ENCODE assay signal across 21 cellular contexts in genomic region chr15:74157868-74158827, GRCh38. TPM values are rescaled to one million over a fixed set of nuclear protein-coding genes. Genes with fewer than 3 reads are reported as not detected.
A peak's percentile ranks its signal among the peaks of the same experiment; 100 is the strongest.
DNase-seq lines count a peak whose midpoint lies in the region; ATAC-seq, FAIRE-seq and TF ChIP-seq lines count a peak whose summit lies in the region.
"Had no signal": no experiment of that assay in that cellular context is flagged by ENCODE, and none has a peak within 500 bp of the region (broad histone marks: within the 10 kb centered on the region; RNA-seq: fewer than 3 reads in every experiment).

No MANE protein-coding gene starts in this region.

- H3K4me1 Mint-ChIP-seq in activated CD8-positive, alpha-beta memory T cell treated with anti-CD3 and anti-CD28 coated beads, Interleukin-2, amount 10 ng/mL, durations not matched to agents 7 days and 5 days, result peaks cover 41% of the 10 kb centered on the region
- H3K4me1 Mint-ChIP-seq: central memory CD8-positive, alpha-beta T cell had no signal

- H3K27me3 ChIP-seq in OCI-LY3 (ENCODE audit: low read depth, low read length) (peaks cover 38% of the 10 kb centered on the region), gastroesophageal sphincter (no peaks in the 10 kb centered on the region), sigmoid colon (no peaks in the 10 kb centered on the region), vagina (no peaks in the 10 kb centered on the region)
- H3K27me3 ChIP-seq: BE2C had no signal

- no peaks in the 10 kb centered on the region for H4K20me1 ChIP-seq in OCI-LY3 (ENCODE audit: insufficient read depth, low read length)

- no peaks in the 10 kb centered on the region for H3K36me3 Mint-ChIP-seq in activated CD8-positive, alpha-beta memory T cell treated with anti-CD3 and anti-CD28 coated beads, Interleukin-2, amount 10 ng/mL, durations not matched to agents 7 days and 5 days
- H3K36me3 Mint-ChIP-seq: T-cell had no signal

- TF ChIP-seq EP300 in gastroesophageal sphincter (IDR thresholded peaks at IDR 0.05) (no peak), sigmoid colon (IDR thresholded peaks at IDR 0.05) (no peak)

- TF ChIP-seq POLR2A in gastroesophageal sphincter (IDR thresholded peaks at IDR 0.05), result no peak
- TF ChIP-seq POLR2A in sigmoid colon (IDR thresholded peaks at IDR 0.05), result no peak
- TF ChIP-seq POLR2A in vagina (IDR thresholded peaks at IDR 0.05), result no peak

- H3K4me3 Mint-ChIP-seq in activated CD8-positive, alpha-beta memory T cell treated with anti-CD3 and anti-CD28 coated beads, Interleukin-2, amount 10 ng/mL, durations not matched to agents 7 days and 5 days, result no peak overlapping the region
- H3K4me3 Mint-ChIP-seq: central memory CD8-positive, alpha-beta T cell; effector memory CD8-positive, alpha-beta T cell; T-cell had no signal

- H3K27ac ChIP-seq in OCI-LY3 (ENCODE audit: low read length), result no peak overlapping the region
- peak overlapping the region in 3 of 4 donors; percentile 17 to 61 (median 60) for H3K27ac ChIP-seq in gastroesophageal sphincter
- H3K27ac ChIP-seq in sigmoid colon, result peak overlapping the region in 3 of 4 donors; percentile 33 to 64 (median 47)
- H3K27ac ChIP-seq in vagina, result no peak overlapping the region
- H3K27ac ChIP-seq: left lung had no signal

- peak; percentile 23 for DNase-seq in activated CD8-positive, alpha-beta memory T cell treated with anti-CD3 and anti-CD28 coated beads, Interleukin-2, amount 10 ng/mL, durations not matched to agents 7 days and 5 days
- DNase-seq in activated CD8-positive, alpha-beta memory T cell treated with anti-CD3 and anti-CD28 coated beads, Interleukin-2, amount 50 U/mL, for 48 hours, result no peak
- DNase-seq in sigmoid colon, result no peak
- no peak for DNase-seq in vagina (ENCODE audit: extremely low spot score in 2 of 2)
- DNase-seq in RCC 7860 (ENCODE audit: low spot score), result no peak
- DNase-seq in cortex of kidney (lab: John Stamatoyannopoulos, UW), result no peak
- DNase-seq: activated CD4-positive, alpha-beta T cell treated with anti-CD3 and anti-CD28 coated beads for 4 hours; activated gamma-delta T cell; effector memory CD8-positive, alpha-beta T cell; left lung; NCI-H1417 treated with DMSO at 0.1 percent for 48 hours; NCI-H524; T-cell had no signal

- no peak overlapping the region for H3K9ac ChIP-seq in OCI-LY3 (ENCODE audit: low read length)

- ATAC-seq in activated CD8-positive, alpha-beta memory T cell treated with anti-CD3 and anti-CD28 coated beads, Interleukin-2, amount 10 ng/mL, durations not matched to agents 7 days and 5 days, result no peak
- ATAC-seq in gastroesophageal sphincter, result no peak
- ATAC-seq: effector memory CD8-positive, alpha-beta T cell; left lung; T-cell had no signal

- no peaks in the 10 kb centered on the region for H3K9me3 ChIP-seq in OCI-LY3 (ENCODE audit: insufficient read depth, low read length)
- no peaks in the 10 kb centered on the region for H3K9me3 ChIP-seq in gastroesophageal sphincter
- no peaks in the 10 kb centered on the region for H3K9me3 ChIP-seq in sigmoid colon
- no peaks in the 10 kb centered on the region for H3K9me3 ChIP-seq in vagina
- H3K9me3 ChIP-seq: BE2C, left lung had no signal

- H3K27ac Mint-ChIP-seq in activated CD8-positive, alpha-beta memory T cell treated with anti-CD3 and anti-CD28 coated beads, Interleukin-2, amount 10 ng/mL, durations not matched to agents 7 days and 5 days, result no peak overlapping the region
- H3K27ac Mint-ChIP-seq: effector memory CD8-positive, alpha-beta T cell; T-cell had no signal

- no peak for FAIRE-seq in RCC 7860 (lab: Jason Lieb, UNC)
- FAIRE-seq: A204.1, D721Med, H1 had no signal

- WGBS in gastroesophageal sphincter (ENCODE audit: low coverage in 1 of 2), 2 donors, result 87 to 88% methylated on average over 8 of the region's 9 CpGs
- 89 to 90% methylated on average over 9 of the region's 9 CpGs for WGBS in sigmoid colon, 2 donors

- intact Hi-C loops in sigmoid colon (cut with DNase I) (no loop called here), vagina (cut with DNase I) (no loop called here)

- no peaks in the 10 kb centered on the region for H3K79me2 ChIP-seq in OCI-LY3 (ENCODE audit: low read length)

- H3K27me3 Mint-ChIP-seq in activated CD8-positive, alpha-beta memory T cell treated with anti-CD3 and anti-CD28 coated beads, Interleukin-2, amount 10 ng/mL, durations not matched to agents 7 days and 5 days, result peaks cover 27% of the 10 kb centered on the region

- CTCF ChIA-PET in activated CD8-positive, alpha-beta memory T cell treated with anti-CD3 and anti-CD28 coated beads, Interleukin-2, amount 10 ng/mL, durations not matched to agents 7 days and 5 days (lab: Charles Lee), result interaction anchor here (0.5 to 2.7 kb wide), 3 partner anchors 13 to 164 kb away, joined by 3 to 12 read pairs (median 4); no protein-coding TSS in a partner anchor

- peaks cover 32% of the 10 kb centered on the region for H3K4me1 ChIP-seq in OCI-LY3 (ENCODE audit: low read length)
- H3K4me1 ChIP-seq in gastroesophageal sphincter, result peaks cover 0 to 41% (median 18%) of the 10 kb centered on the region in 3 donors
- peaks cover 0 to 40% (median 33%) of the 10 kb centered on the region in 4 donors for H3K4me1 ChIP-seq in sigmoid colon
- H3K4me1 ChIP-seq in vagina, result no peaks in the 10 kb centered on the region

- no peaks in the 10 kb centered on the region for H3K9me3 Mint-ChIP-seq in activated CD8-positive, alpha-beta memory T cell treated with anti-CD3 and anti-CD28 coated beads, Interleukin-2, amount 10 ng/mL, durations not matched to agents 7 days and 5 days (ENCODE audit: low read depth)
- H3K9me3 Mint-ChIP-seq: central memory CD8-positive, alpha-beta T cell; effector memory CD8-positive, alpha-beta T cell; T-cell had no signal

- H3K36me3 ChIP-seq in OCI-LY3 (replicated peaks; ENCODE audit: low read depth, low read length) (no peaks in the 10 kb centered on the region), gastroesophageal sphincter (no peaks in the 10 kb centered on the region), sigmoid colon (no peaks in the 10 kb centered on the region), vagina (no peaks in the 10 kb centered on the region)
- H3K36me3 ChIP-seq: BE2C, left lung had no signal

- H3K4me3 ChIP-seq in OCI-LY3 (ENCODE audit: low read length) (peak overlapping the region; percentile 28), gastroesophageal sphincter (no peak overlapping the region), sigmoid colon (no peak overlapping the region), vagina (no peak overlapping the region)
- H3K4me3 ChIP-seq: left lung had no signal

- no peak overlapping the region for H2AFZ ChIP-seq in OCI-LY3 (ENCODE audit: low read depth, low read length)

- no peak for TF ChIP-seq CTCF in OCI-LY3 (IDR thresholded peaks at IDR 0.05; ENCODE audit: low read depth, low read length)
- TF ChIP-seq CTCF in gastroesophageal sphincter (IDR thresholded peaks at IDR 0.05), result no peak
- TF ChIP-seq CTCF in sigmoid colon (IDR thresholded peaks at IDR 0.05), result no peak
- TF ChIP-seq CTCF in vagina (IDR thresholded peaks at IDR 0.05), result no peak

- peak overlapping the region; percentile 59 for H3K4me2 ChIP-seq in OCI-LY3 (ENCODE audit: low read length)

RNA-seq across cellular contexts. Expression of gene ISLR, which starts 15.4 kb away (rescaled TPM):
- total RNA-seq in activated CD8-positive, alpha-beta memory T cell treated with anti-CD3 and anti-CD28 coated beads, Interleukin-2, amount 10 ng/mL, durations not matched to agents 7 days and 5 days, result not detected
- total RNA-seq in gastroesophageal sphincter, result 100 to 1,000 TPM in 2 of 4 donors, 10 to 100 TPM in 2; 52.6 to 152 (median 89.5) TPM
- 100 to 1,000 TPM in 2 of 4 donors, 10 to 100 TPM in 2; 71.4 to 186 (median 121) TPM for total RNA-seq in sigmoid colon
- 10 to 100 TPM in 1 of 3 donors, 1 to 10 TPM in 1, under 1 TPM in 1; 0.69 to 16.3 (median 7.8) TPM for polyA plus RNA-seq in sigmoid colon
- total RNA-seq in vagina, result 208 TPM
- total RNA-seq: MCF 10A had no signal

RNA-seq across cellular contexts. Expression of gene ISLR2, which starts 27.8 kb away (rescaled TPM):
- under 1 TPM; 0.14 to 0.20 TPM for total RNA-seq in activated CD8-positive, alpha-beta memory T cell treated with anti-CD3 and anti-CD28 coated beads, Interleukin-2, amount 10 ng/mL, durations not matched to agents 7 days and 5 days
- total RNA-seq in gastroesophageal sphincter (1 to 10 TPM in 3 of 4 donors, under 1 TPM in 1; 0.54 to 5.4 (median 1.5) TPM), sigmoid colon (1 to 10 TPM in 2 of 4 donors, under 1 TPM in 2; 0.16 to 2.2 (median 1.1) TPM), vagina (3.4 TPM)
- 1 to 10 TPM in 1 of 3 donors, not detected in 2; 1.1 TPM for polyA plus RNA-seq in sigmoid colon
- total RNA-seq: MCF 10A had no signal

RNA-seq across cellular contexts. Expression of gene STRA6, which starts 44.4 kb away (rescaled TPM):
- total RNA-seq in activated CD8-positive, alpha-beta memory T cell treated with anti-CD3 and anti-CD28 coated beads, Interleukin-2, amount 10 ng/mL, durations not matched to agents 7 days and 5 days, result 1 to 10 TPM in 1 of 2 experiments, not detected in 1; 1.3 TPM
- total RNA-seq in gastroesophageal sphincter, result under 1 TPM in 1 of 4 donors, not detected in 3; 0.12 TPM
- under 1 TPM in 1 of 4 donors, not detected in 3; 0.71 TPM for total RNA-seq in sigmoid colon
- polyA plus RNA-seq in sigmoid colon, result under 1 TPM in 1 of 3 donors, not detected in 2; 0.50 TPM
- total RNA-seq in vagina, result 0.98 TPM
- total RNA-seq: MCF 10A, T-cell had no signal

Comparison
In these comparisons a context has a peak if more than half of its experiments do, and no peak if none do; other contexts are left out.
1. H3K27ac ChIP-seq: peak in gastroesophageal sphincter (3 of 4) and sigmoid colon (3 of 4); none in OCI-LY3 (single experiment) and vagina (single experiment).
2. RNA of gene ISLR, which starts 15.4 kb away (total RNA-seq): 208 TPM in vagina (single experiment), 71.4 to 186 TPM in sigmoid colon and 52.6 to 152 TPM in gastroesophageal sphincter; not detected in activated CD8-positive, alpha-beta memory T cell treated with anti-CD3 and anti-CD28 coated beads, Interleukin-2, amount 10 ng/mL, durations not matched to agents 7 days and 5 days; every median in the first group is over 10 times any median in the second.